Comparison of ENCODE assay signal across 15 cellular contexts in the genomic region with DNA sequence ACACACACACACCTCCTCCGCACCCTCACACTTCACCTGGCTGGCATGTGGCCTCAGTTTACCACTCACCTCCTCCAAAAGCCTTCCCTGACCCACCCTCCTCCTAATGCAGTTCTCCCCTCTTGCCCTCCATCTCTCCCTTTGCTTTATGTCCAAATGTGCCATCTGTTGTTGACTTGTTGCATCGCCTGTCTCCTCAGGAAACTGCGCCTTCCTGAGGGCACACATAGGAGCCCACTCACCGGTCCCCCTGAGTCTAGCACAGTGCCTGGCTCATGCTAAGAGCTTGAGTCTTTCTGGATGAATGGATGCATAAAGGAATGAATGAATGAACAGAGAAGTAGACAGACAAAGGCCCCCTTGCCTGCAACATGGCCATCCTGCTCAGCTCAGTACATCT. TPM values are rescaled to one million over a fixed set of nuclear protein-coding genes. Genes with fewer than 3 reads are reported as not detected.
DNase-seq lines count a peak whose midpoint lies in the region; ATAC-seq, FAIRE-seq and TF ChIP-seq lines count a peak whose summit lies in the region.
"Had no signal": no experiment of that assay in that cellular context is flagged by ENCODE, and none has a peak within 500 bp of the region (broad histone marks: within the 10 kb centered on the region; RNA-seq: fewer than 3 reads in every experiment).

No MANE protein-coding gene starts in this region.

- no peak for FAIRE-seq in astrocyte (lab: Jason Lieb, UNC)

- no peaks in the 10 kb centered on the region for H3K9me2 ChIP-seq in Karpas-422 (replicated peaks; ENCODE audit: insufficient read depth, low read length)

- H3K9me3 ChIP-seq in astrocyte (ENCODE audit: insufficient read depth, low read depth, low read length) (no peaks in the 10 kb centered on the region), neuronal stem cell (replicated peaks in 1 of 2; ENCODE audit: control insufficient read depth in 2 of 2, insufficient read depth in 1 of 2, low read depth in 1 of 2, low read length in 2 of 2) (no peaks in the 10 kb centered on the region), Karpas-422 (ENCODE audit: low read length) (no peaks in the 10 kb centered on the region)
- H3K9me3 ChIP-seq: BLaER1, Caco-2 had no signal

- H2AFZ ChIP-seq in astrocyte (ENCODE audit: low read depth, low read length) (no peak overlapping the region), neuronal stem cell (ENCODE audit: low read length) (no peak overlapping the region), Karpas-422 (ENCODE audit: low read length) (no peak overlapping the region)
- H2AFZ ChIP-seq: GM23248 had no signal

- intact Hi-C loops in dorsolateral prefrontal cortex (cut with DNase I) = no loop called here

- H3K36me3 ChIP-seq in astrocyte (ENCODE audit: insufficient read depth, low read length) = no peaks in the 10 kb centered on the region
- H3K36me3 ChIP-seq in neuronal stem cell (replicated peaks in 1 of 2; ENCODE audit: control insufficient read depth in 2 of 2, insufficient read depth in 2 of 2, low read length in 2 of 2) = no peaks in the 10 kb centered on the region
- H3K36me3 ChIP-seq in Karpas-422 (ENCODE audit: insufficient read depth, low read length) = no peaks in the 10 kb centered on the region
- H3K36me3 ChIP-seq: BLaER1 had no signal

- H3K9ac ChIP-seq in astrocyte (ENCODE audit: low read length) = no peak overlapping the region
- H3K9ac ChIP-seq in neuronal stem cell (ENCODE audit: low read depth, low read length, poor library complexity) = no peak overlapping the region
- no peak overlapping the region for H3K9ac ChIP-seq in Karpas-422 (ENCODE audit: low read length)
- H3K9ac ChIP-seq: BLaER1, GM23248 had no signal

- no peak for ATAC-seq in HG02642 (IDR thresholded peaks at IDR 0.05; ENCODE audit: poor library complexity, unreplicated experiment)

- peak overlapping the region; percentile 95 for H2BK120ac ChIP-seq in neuronal stem cell (ENCODE audit: low read depth, low read length)

- H4K91ac ChIP-seq in neuronal stem cell (ENCODE audit: low read depth, low read length, poor library complexity) = peak overlapping the region; percentile 30

- H3K4me1 Mint-ChIP-seq in astrocyte (ENCODE audit: low read depth, unreplicated experiment) (no peaks in the 10 kb centered on the region), immature natural killer cell (peaks cover 4 to 10% of the 10 kb centered on the region in 2 donors)

- no peaks in the 10 kb centered on the region for H3K4me1 ChIP-seq in astrocyte (ENCODE audit: insufficient read depth, low read length)
- peaks cover 6 to 30% of the 10 kb centered on the region in 2 donors for H3K4me1 ChIP-seq in neuronal stem cell (ENCODE audit: control insufficient read depth in 2 of 2, insufficient read depth in 1 of 2, low read depth in 1 of 2, low read length in 2 of 2)
- H3K4me1 ChIP-seq in Karpas-422 (ENCODE audit: low read length) = no peaks in the 10 kb centered on the region

- H3K27me3 Mint-ChIP-seq in astrocyte (ENCODE audit: low read depth, unreplicated experiment) (peaks cover 29% of the 10 kb centered on the region), immature natural killer cell (ENCODE audit: low read depth in 3 of 3) (peaks cover 0 to 4% (median 1%) of the 10 kb centered on the region in 3 donors)

- TF ChIP-seq CTCF in astrocyte (IDR thresholded peaks at IDR 0.05; ENCODE audit: insufficient read depth, low read depth, low read length) (no peak), dorsolateral prefrontal cortex (IDR thresholded peaks at IDR 0.05 in 54 of 56, conservative IDR thresholded peaks at IDR 0.05 in 2 of 56; ENCODE audit: low read depth in 1 of 56, partially characterized antibody in 56 of 56) (no peak)

- no peak overlapping the region for H3K27ac ChIP-seq in astrocyte (ENCODE audit: low read depth, low read length)
- peak overlapping the region in 52 of 59 donors; percentile 38 to 98 (median 94) for H3K27ac ChIP-seq in dorsolateral prefrontal cortex
- H3K27ac ChIP-seq in neuronal stem cell (replicated peaks; ENCODE audit: low read length) = no peak overlapping the region
- H3K27ac ChIP-seq in Karpas-422 (ENCODE audit: low read length) = no peak overlapping the region
- H3K27ac ChIP-seq: BLaER1, GM23248, HL-60 had no signal

- H3K4me2 ChIP-seq in astrocyte (ENCODE audit: low read length) = no peak overlapping the region
- H3K4me2 ChIP-seq in neuronal stem cell (ENCODE audit: insufficient read depth, low read length, poor library complexity, severe bottlenecking) = no peak overlapping the region
- no peak overlapping the region for H3K4me2 ChIP-seq in Karpas-422 (ENCODE audit: low read depth, low read length, poor library complexity, severe bottlenecking)
- H3K4me2 ChIP-seq: BLaER1 had no signal

- H4K8ac ChIP-seq in neuronal stem cell (ENCODE audit: low read depth, low read length) = no peak overlapping the region

- H2BK15ac ChIP-seq in neuronal stem cell (ENCODE audit: low read length) = peak overlapping the region; percentile 76

- H4K20me1 ChIP-seq in astrocyte (ENCODE audit: insufficient read depth, low read length) = no peaks in the 10 kb centered on the region
- no peaks in the 10 kb centered on the region for H4K20me1 ChIP-seq in Karpas-422 (ENCODE audit: insufficient read depth, low read depth, low read length)
- H4K20me1 ChIP-seq: BLaER1 had no signal

- H3K27ac Mint-ChIP-seq in astrocyte (ENCODE audit: unreplicated experiment) (peak overlapping the region; percentile 42), immature natural killer cell (no peak overlapping the region)

- no CpG with 5 or more reads among the region's 4 CpGs for WGBS in neuronal stem cell (ENCODE audit: extremely low coverage in 2 of 2, insufficient read length in 2 of 2, insufficient replicate concordance in 1 of 2), 2 donors

- H3K79me1 ChIP-seq in neuronal stem cell (ENCODE audit: low read depth, low read length) = peaks cover 2% of the 10 kb centered on the region

- peak overlapping the region; percentile 98 for H3K18ac ChIP-seq in neuronal stem cell (ENCODE audit: low read length)

- no peaks in the 10 kb centered on the region for H3K36me3 Mint-ChIP-seq in astrocyte (ENCODE audit: low read depth, unreplicated experiment)
- H3K36me3 Mint-ChIP-seq in immature natural killer cell = no peaks in the 10 kb centered on the region
- H3K36me3 Mint-ChIP-seq: CD8-positive, alpha-beta memory T cell had no signal

- H3K4ac ChIP-seq in neuronal stem cell (ENCODE audit: low read length) = no peak overlapping the region

- peak overlapping the region; percentile 97 for H2BK5ac ChIP-seq in neuronal stem cell (ENCODE audit: low read length)

- peak; percentile 17 for DNase-seq in NCI-H2171 treated with DMSO at 0.1 percent for 48 hours (lab: John Stamatoyannopoulos, UW)
- DNase-seq in NCI-H2171 (lab: John Stamatoyannopoulos, UW) = no peak
- no peak for DNase-seq in astrocyte (ENCODE audit: low read depth)
- DNase-seq in dorsolateral prefrontal cortex = no peak
- DNase-seq in neuronal stem cell (ENCODE audit: low spot score) = no peak
- no peak for DNase-seq in Karpas-422
- DNase-seq in immature natural killer cell = no peak
- DNase-seq: 8988T; AML-193; Caco-2; CD8-positive, alpha-beta memory T cell; GM23248 had no signal

- H3K9me3 Mint-ChIP-seq in astrocyte (ENCODE audit: unreplicated experiment) (peaks cover 10% of the 10 kb centered on the region), immature natural killer cell (no peaks in the 10 kb centered on the region)

- no peak overlapping the region for H3K23ac ChIP-seq in neuronal stem cell (ENCODE audit: low read depth, low read length, poor library complexity)

- H3K4me3 Mint-ChIP-seq in astrocyte (ENCODE audit: unreplicated experiment) (no peak overlapping the region), immature natural killer cell (no peak overlapping the region)
- H3K4me3 Mint-ChIP-seq: CD8-positive, alpha-beta memory T cell had no signal

- H3K14ac ChIP-seq in neuronal stem cell (ENCODE audit: low read length) = no peak overlapping the region

- H3K4me3 ChIP-seq in astrocyte (ENCODE audit: insufficient read depth, low read depth, low read length) (no peak overlapping the region), dorsolateral prefrontal cortex (no peak overlapping the region), neuronal stem cell (ENCODE audit: low read length in 2 of 2) (no peak overlapping the region), Karpas-422 (ENCODE audit: low read length) (no peak overlapping the region)
- H3K4me3 ChIP-seq: BLaER1, GM23248 had no signal

- peak overlapping the region; percentile 0 for H2BK12ac ChIP-seq in neuronal stem cell (ENCODE audit: low read length)

- peak overlapping the region; percentile 99 for H2AK5ac ChIP-seq in neuronal stem cell (ENCODE audit: low read depth, low read length)

- H3K27me3 ChIP-seq in astrocyte (ENCODE audit: insufficient read depth, low read length) (peaks cover 20% of the 10 kb centered on the region), dorsolateral prefrontal cortex (peaks cover 0 to 7% (median 0%) of the 10 kb centered on the region in 45 donors), neuronal stem cell (ENCODE audit: control insufficient read depth in 3 of 3, insufficient read depth in 3 of 3, low read depth in 1 of 3, low read length in 3 of 3) (peaks cover 0 to 51% (median 0%) of the 10 kb centered on the region in 3 experiments), Karpas-422 (ENCODE audit: low read length) (no peaks in the 10 kb centered on the region)
- H3K27me3 ChIP-seq: BLaER1 had no signal

- H3K79me2 ChIP-seq in astrocyte (ENCODE audit: insufficient read depth, low read length) (no peaks in the 10 kb centered on the region), Karpas-422 (ENCODE audit: low read length) (no peaks in the 10 kb centered on the region)

RNA-seq across cellular contexts. Expression of a gene that starts 34.0 kb away (rescaled TPM):
- total RNA-seq in astrocyte (9.7 and 12.4 TPM in 2 replicates), dorsolateral prefrontal cortex (10 to 100 TPM; 11.9 to 45.9 (median 24.6) TPM)
- polyA plus RNA-seq in neuronal stem cell (2013, experiment 1 of 2) = 25.4 TPM
- polyA plus RNA-seq in neuronal stem cell (2013, experiment 2 of 2) = 26.4 TPM
- 14.7 and 19.0 TPM in 2 replicates for total RNA-seq in Karpas-422 (2014; rRNA removed; shearing (Covaris generic); ENCODE audit: low replicate concordance)
- polyA plus RNA-seq in immature natural killer cell = 1 to 10 TPM; 3.4 to 4.9 (median 4.2) TPM

RNA-seq across cellular contexts. Expression of a gene that starts 34.3 kb away (rescaled TPM):
- total RNA-seq in astrocyte = 15.2 and 17.8 TPM in 2 replicates
- 10 to 100 TPM; 17.6 to 53.8 (median 31.3) TPM for total RNA-seq in dorsolateral prefrontal cortex
- 27.4 TPM for polyA plus RNA-seq in neuronal stem cell (2013, experiment 1 of 2)
- 27.9 TPM for polyA plus RNA-seq in neuronal stem cell (2013, experiment 2 of 2)
- 33.5 and 46.1 TPM in 2 replicates for total RNA-seq in Karpas-422 (2014; rRNA removed; shearing (Covaris generic); ENCODE audit: low replicate concordance)
- polyA plus RNA-seq in immature natural killer cell = 10 to 100 TPM; 25.6 to 61.6 (median 59.0) TPM

Comparison
In these comparisons a context has a peak if more than half of its experiments do, and no peak if none do; other contexts are left out.
1. H3K27ac ChIP-seq: peak in dorsolateral prefrontal cortex (52 of 59); none in astrocyte (single experiment), neuronal stem cell (single experiment) and Karpas-422 (single experiment).